In genomic region chr22:19854778-19855503, GRCh38 we compare ENCODE assay signal across 1 cellular context.
TF ChIP-seq lines count a peak whose summit lies in the region.

Gene GNB1L, minus strand, starts transcription at chr22:19854874. Its CDS starts 33,519 bp downstream, at chr22:19821355.
Gene RTL10, minus strand, starts transcription at chr22:19854874. Its CDS starts 2,613 bp downstream, at chr22:19852261.

TF ChIP-seq in GM12878, 131 proteins besides CTCF, POLR2A, EP300 and RAD21 (continued from another document):
- TF ChIP-seq ZBTB33 (IDR thresholded peaks at IDR 0.05) (no peak), IRF4 (IDR thresholded peaks at IDR 0.05; ENCODE audit: low read depth, low read length) (no peak), SMAD5 (IDR thresholded peaks at IDR 0.05; ENCODE audit: low read depth) (peak; percentile 73; the same call in 1 of the 2 replicates), STAT1 (conservative IDR thresholded peaks at IDR 0.05) (0 out of 2 replicates have a peak, but pooled peaks have one; percentile 54), PAX5 (IDR thresholded peaks at IDR 0.05; ENCODE audit: borderline replicate concordance, low read depth, low read length) (peak; percentile 68; the same call in 1 of the 2 replicates), BMI1 (IDR thresholded peaks at IDR 0.05; ENCODE audit: borderline replicate concordance) (no peak), NFXL1 (IDR thresholded peaks at IDR 0.05; ENCODE audit: borderline replicate concordance) (no peak), PKNOX1 (IDR thresholded peaks at IDR 0.05) (no peak), TCF7 (IDR thresholded peaks at IDR 0.05; ENCODE audit: borderline replicate concordance) (no peak), CBX3 (IDR thresholded peaks at IDR 0.05; ENCODE audit: borderline replicate concordance, low read depth) (no peak), RELA (IDR thresholded peaks at IDR 0.05; ENCODE audit: borderline replicate concordance, partially characterized antibody) (no peak), HDAC2 (IDR thresholded peaks at IDR 0.05) (no peak), MAX (IDR thresholded peaks at IDR 0.05; ENCODE audit: low read depth, low read length) (peak; percentile 89), RBBP5 (conservative IDR thresholded peaks at IDR 0.05) (no peak), EED (IDR thresholded peaks at IDR 0.05; ENCODE audit: low read depth) (peak; percentile 31; the same call in 1 of the 2 replicates), MXI1 (IDR thresholded peaks at IDR 0.05; ENCODE audit: low read depth, low read length) (peak; percentile 87), USF1 (IDR thresholded peaks at IDR 0.05; ENCODE audit: borderline replicate concordance, extremely low read length, insufficient read depth, low read depth, low read length) (no peak), TAF1 (IDR thresholded peaks at IDR 0.05; ENCODE audit: borderline replicate concordance, low read depth, low read length) (peak; percentile 87; the same call in 1 of the 2 replicates), POLR2AphosphoS2 (IDR thresholded peaks at IDR 0.05; ENCODE audit: low read depth, low read length) (peak; percentile 89; the same call in 1 of the 2 replicates), SMAD1 (IDR thresholded peaks at IDR 0.05; ENCODE audit: low read depth, partially characterized antibody) (no peak), NKRF (conservative IDR thresholded peaks at IDR 0.05) (peak; percentile 67), ELK1 (IDR thresholded peaks at IDR 0.05; ENCODE audit: low read depth, low read length) (no peak), E2F4 (IDR thresholded peaks at IDR 0.05; ENCODE audit: low read depth, low read length) (peak; percentile 23; the same call in 1 of the 2 replicates), ASH2L (IDR thresholded peaks at IDR 0.05; ENCODE audit: borderline replicate concordance, low read depth) (no peak), EZH2 (IDR thresholded peaks at IDR 0.05; ENCODE audit: borderline replicate concordance, control insufficient read depth, low read depth, low read length) (no peak)
